Comparison of ENCODE assay signal across 1 cellular context in the genomic region with DNA sequence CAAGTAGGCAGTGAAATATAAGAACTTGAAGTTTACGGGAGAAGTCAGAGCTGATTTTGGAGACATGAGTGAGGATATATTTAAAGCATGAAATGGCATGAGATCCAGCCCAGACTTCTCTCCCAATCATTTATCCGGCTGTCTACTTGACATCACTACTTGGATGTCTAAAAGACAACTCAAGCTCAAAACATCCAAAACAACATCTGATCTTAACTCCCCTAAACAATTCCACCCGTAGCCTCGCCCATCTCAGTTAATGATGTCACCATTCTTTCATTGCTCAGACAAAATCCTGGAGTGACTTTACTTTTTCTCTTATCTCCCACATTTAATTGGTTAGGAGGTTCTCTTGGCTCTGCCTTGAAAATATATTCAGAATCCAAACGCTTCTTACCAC.
TF ChIP-seq lines count a peak whose summit lies in the region.

No MANE protein-coding gene starts in this region.

TF ChIP-seq in HEK293, 187 proteins besides CTCF, POLR2A, EP300 and RAD21 (continued from another document):
- TF ChIP-seq, protein P1, sequence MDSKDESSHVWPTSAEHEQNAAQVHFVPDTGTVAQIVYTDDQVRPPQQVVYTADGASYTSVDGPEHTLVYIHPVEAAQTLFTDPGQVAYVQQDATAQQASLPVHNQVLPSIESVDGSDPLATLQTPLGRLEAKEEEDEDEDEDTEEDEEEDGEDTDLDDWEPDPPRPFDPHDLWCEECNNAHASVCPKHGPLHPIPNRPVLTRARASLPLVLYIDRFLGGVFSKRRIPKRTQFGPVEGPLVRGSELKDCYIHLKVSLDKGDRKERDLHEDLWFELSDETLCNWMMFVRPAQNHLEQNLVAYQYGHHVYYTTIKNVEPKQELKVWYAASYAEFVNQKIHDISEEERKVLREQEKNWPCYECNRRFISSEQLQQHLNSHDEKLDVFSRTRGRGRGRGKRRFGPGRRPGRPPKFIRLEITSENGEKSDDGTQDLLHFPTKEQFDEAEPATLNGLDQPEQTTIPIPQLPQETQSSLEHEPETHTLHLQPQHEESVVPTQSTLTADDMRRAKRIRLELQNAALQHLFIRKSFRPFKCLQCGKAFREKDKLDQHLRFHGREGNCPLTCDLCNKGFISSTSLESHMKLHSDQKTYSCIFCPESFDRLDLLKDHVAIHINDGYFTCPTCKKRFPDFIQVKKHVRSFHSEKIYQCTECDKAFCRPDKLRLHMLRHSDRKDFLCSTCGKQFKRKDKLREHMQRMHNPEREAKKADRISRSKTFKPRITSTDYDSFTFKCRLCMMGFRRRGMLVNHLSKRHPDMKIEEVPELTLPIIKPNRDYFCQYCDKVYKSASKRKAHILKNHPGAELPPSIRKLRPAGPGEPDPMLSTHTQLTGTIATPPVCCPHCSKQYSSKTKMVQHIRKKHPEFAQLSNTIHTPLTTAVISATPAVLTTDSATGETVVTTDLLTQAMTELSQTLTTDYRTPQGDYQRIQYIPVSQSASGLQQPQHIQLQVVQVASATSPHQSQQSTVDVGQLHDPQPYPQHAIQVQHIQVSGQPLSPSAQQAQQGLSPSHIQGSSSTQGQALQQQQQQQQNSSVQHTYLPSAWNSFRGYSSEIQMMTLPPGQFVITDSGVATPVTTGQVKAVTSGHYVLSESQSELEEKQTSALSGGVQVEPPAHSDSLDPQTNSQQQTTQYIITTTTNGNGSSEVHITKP (tag by site-specific recombination; IDR thresholded peaks at IDR 0.05), result peak; percentile 91
- TF ChIP-seq ZNF112 (tag by site-specific recombination; IDR thresholded peaks at IDR 0.05), result no peak
- TF ChIP-seq KLF17 (tag by site-specific recombination; IDR thresholded peaks at IDR 0.05), result peak; percentile 69
- TF ChIP-seq ZNF292 (tag by site-specific recombination; IDR thresholded peaks at IDR 0.05; ENCODE audit: borderline replicate concordance, low read depth), result no peak
- no peak for TF ChIP-seq SCRT1 (tag by site-specific recombination; IDR thresholded peaks at IDR 0.05; ENCODE audit: borderline replicate concordance)
- no peak for TF ChIP-seq TRIM28 (IDR thresholded peaks at IDR 0.05; ENCODE audit: borderline replicate concordance, low read length)
- TF ChIP-seq PRDM6 (tag by site-specific recombination; IDR thresholded peaks at IDR 0.05), result peak; percentile 84
- TF ChIP-seq YY1 (tag by site-specific recombination; IDR thresholded peaks at IDR 0.05), result no peak
- TF ChIP-seq ZNF394 (tag by site-specific recombination; IDR thresholded peaks at IDR 0.05; ENCODE audit: borderline replicate concordance), result no peak
- TF ChIP-seq ZNF501 (tag by site-specific recombination; IDR thresholded peaks at IDR 0.05), result no peak
- TF ChIP-seq ATF2 (tag by site-specific recombination; IDR thresholded peaks at IDR 0.05; ENCODE audit: low read depth), result peak; percentile 82
- TF ChIP-seq ZNF549 (tag by site-specific recombination; IDR thresholded peaks at IDR 0.05), result no peak
- no peak for TF ChIP-seq PRDM4 (tag by site-specific recombination; IDR thresholded peaks at IDR 0.05)
- no peak for TF ChIP-seq ZNF214 (tag by site-specific recombination; IDR thresholded peaks at IDR 0.05; ENCODE audit: borderline replicate concordance)
- TF ChIP-seq ZNF311 (tag by site-specific recombination; IDR thresholded peaks at IDR 0.05; ENCODE audit: borderline replicate concordance), result no peak
- no peak for TF ChIP-seq ZNF600 (tag by site-specific recombination; IDR thresholded peaks at IDR 0.05)
